11 cellular contexts compared by ENCODE assay signal in the genomic region with DNA sequence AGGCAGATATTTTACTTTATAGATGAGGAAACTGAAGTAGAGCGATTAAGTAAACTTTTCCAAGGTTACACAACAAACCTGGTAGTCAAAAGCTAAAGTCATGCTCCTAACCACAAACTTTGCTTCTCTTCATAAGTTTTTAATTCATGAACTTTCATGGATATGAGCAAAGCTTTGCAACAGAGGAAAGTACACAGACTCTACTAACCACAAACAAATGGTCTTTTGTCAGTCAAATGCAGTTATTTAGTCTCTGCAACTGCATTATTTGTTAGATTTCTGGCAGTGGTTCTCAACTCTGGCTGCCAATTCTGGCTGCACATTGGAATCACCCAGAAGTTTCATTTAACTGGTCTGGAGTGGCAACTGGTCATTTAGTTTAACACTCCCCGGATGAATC.
A peak's percentile ranks its signal among the peaks of the same experiment; 100 is the strongest.
DNase-seq lines count a peak whose midpoint lies in the region.
"Had no signal": no experiment of that assay in that cellular context is flagged by ENCODE, and none has a peak within 500 bp of the region (broad histone marks: within the 10 kb centered on the region; RNA-seq: fewer than 3 reads in every experiment).

No MANE protein-coding gene starts in this region.

- DNase-seq in G401 (ENCODE audit: low spot score) (peak; percentile 19), NOMO-1 (lab: John Stamatoyannopoulos, UW; ENCODE audit: unreplicated experiment in 2 of 2) (peak; percentile 14 to 49), nucleus accumbens (lab: John Stamatoyannopoulos, UW) (peak in 29 of 56 donors; percentile 0 to 57 (median 9)), DMS79 (lab: John Stamatoyannopoulos, UW) (no peak), OCI-M2 (lab: John Stamatoyannopoulos, UW; ENCODE audit: unreplicated experiment) (no peak)
- no peak for DNase-seq in CD8-positive, alpha-beta memory T cell
- DNase-seq in stimulated activated CD4-positive, alpha-beta T cell treated with anti-CD3 and anti-CD28 coated beads, Interleukin-4, amount 100 ng/mL, for 24 hours, result no peak
- DNase-seq: activated CD4-positive, alpha-beta T cell treated with anti-CD3 and anti-CD28 coated beads for 4 hours; GDM1; nephron progenitor cell had no signal

- H3K4me1 Mint-ChIP-seq in dendritic cell treated with granulocyte-macrophage colony-stimulating factor and Interleukin-4, amounts not matched to agents 40 ng/mL and 50 ng/mL, for 4 days (ENCODE audit: low read depth), result peaks cover 29% of the 10 kb centered on the region
- peaks cover 34 to 72% (median 60%) of the 10 kb centered on the region in 3 donors for H3K4me1 Mint-ChIP-seq in CD8-positive, alpha-beta memory T cell

- H3K9me3 Mint-ChIP-seq in dendritic cell treated with granulocyte-macrophage colony-stimulating factor and Interleukin-4, amounts not matched to agents 40 ng/mL and 50 ng/mL, for 4 days, result no peaks in the 10 kb centered on the region
- no peaks in the 10 kb centered on the region for H3K9me3 Mint-ChIP-seq in CD8-positive, alpha-beta memory T cell
- H3K9me3 Mint-ChIP-seq: nephron progenitor cell had no signal

- in situ Hi-C loops in G401 (cut with HindIII; ENCODE audit: low sequenced_read_pairs), result no loop called here

- H3K27me3 ChIP-seq in CD8-positive, alpha-beta memory T cell (ENCODE audit: insufficient read depth, low read length, poor library complexity, severe bottlenecking), result no peaks in the 10 kb centered on the region

- H3K27ac Mint-ChIP-seq in dendritic cell treated with granulocyte-macrophage colony-stimulating factor and Interleukin-4, amounts not matched to agents 40 ng/mL and 50 ng/mL, for 4 days, result peak overlapping the region; percentile 56
- peak overlapping the region in 1 of 8 donors; percentile 11 for H3K27ac Mint-ChIP-seq in CD8-positive, alpha-beta memory T cell
- H3K27ac Mint-ChIP-seq: nephron progenitor cell had no signal

- H3K27me3 Mint-ChIP-seq in dendritic cell treated with granulocyte-macrophage colony-stimulating factor and Interleukin-4, amounts not matched to agents 40 ng/mL and 50 ng/mL, for 4 days, result no peaks in the 10 kb centered on the region
- H3K27me3 Mint-ChIP-seq in CD8-positive, alpha-beta memory T cell, result no peaks in the 10 kb centered on the region

- H3K4me3 ChIP-seq in CD8-positive, alpha-beta memory T cell (ENCODE audit: low read length), result no peak overlapping the region

- H3K9me3 ChIP-seq in CD8-positive, alpha-beta memory T cell (ENCODE audit: low read length), result no peaks in the 10 kb centered on the region

- H3K36me3 ChIP-seq in CD8-positive, alpha-beta memory T cell (ENCODE audit: insufficient read depth, low read length), result no peaks in the 10 kb centered on the region

- H3K4me3 Mint-ChIP-seq in dendritic cell treated with granulocyte-macrophage colony-stimulating factor and Interleukin-4, amounts not matched to agents 40 ng/mL and 50 ng/mL, for 4 days, result no peak overlapping the region
- H3K4me3 Mint-ChIP-seq in CD8-positive, alpha-beta memory T cell, result no peak overlapping the region
- H3K4me3 Mint-ChIP-seq: nephron progenitor cell had no signal

- CTCF ChIA-PET in CD8-positive, alpha-beta memory T cell (lab: Charles Lee), result no interaction called here

- intact Hi-C loops in dendritic cell treated with granulocyte-macrophage colony-stimulating factor and Interleukin-4, amounts not matched to agents 40 ng/mL and 50 ng/mL, for 4 days (cut with micrococcal nuclease), result no loop called here

- no peak overlapping the region for H3K27ac ChIP-seq in CD8-positive, alpha-beta memory T cell (ENCODE audit: low read depth, low read length)

- POLR2A ChIA-PET in CD8-positive, alpha-beta memory T cell (lab: Charles Lee), result interaction anchor here (0.7 kb wide), 1 partner anchor 185 kb away, joined by 3 read pairs; no protein-coding TSS in a partner anchor

- H3K36me3 Mint-ChIP-seq in dendritic cell treated with granulocyte-macrophage colony-stimulating factor and Interleukin-4, amounts not matched to agents 40 ng/mL and 50 ng/mL, for 4 days (ENCODE audit: low read depth), result peaks cover 8% of the 10 kb centered on the region
- H3K36me3 Mint-ChIP-seq in CD8-positive, alpha-beta memory T cell, result peaks cover 0 to 22% (median 6%) of the 10 kb centered on the region in 3 donors

- H3K4me1 ChIP-seq in CD8-positive, alpha-beta memory T cell (ENCODE audit: insufficient read depth, low read length), result peaks cover 4% of the 10 kb centered on the region

Comparison
In these comparisons a context has a peak if more than half of its experiments do, and no peak if none do; other contexts are left out.
1. DNase-seq: peak in G401 (single experiment), NOMO-1 (2 of 2) and nucleus accumbens (29 of 56); none in DMS79 (single experiment), OCI-M2 (single experiment), CD8-positive, alpha-beta memory T cell (0 of 5) and stimulated activated CD4-positive, alpha-beta T cell treated with anti-CD3 and anti-CD28 coated beads, Interleukin-4, amount 100 ng/mL, for 24 hours (single experiment).